ENCODE assay signal across 1 cellular context in the genomic region with DNA sequence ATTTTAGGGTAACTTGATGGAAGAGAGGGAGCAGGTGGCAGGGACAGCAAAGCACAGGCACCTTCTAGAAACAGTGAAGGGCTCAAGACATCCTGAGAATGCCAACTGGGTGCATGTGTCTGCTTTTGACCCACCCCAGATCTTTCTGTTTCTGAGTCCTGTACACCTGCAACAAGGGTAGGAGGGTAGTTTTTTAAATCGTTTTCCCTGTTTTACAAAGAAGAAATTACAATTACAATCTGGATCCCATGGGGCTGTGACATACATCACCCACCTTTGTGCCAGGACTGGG.
TF ChIP-seq lines count a peak whose summit lies in the region.

No MANE protein-coding gene starts in this region.

TF ChIP-seq in HepG2, 621 proteins besides CTCF, POLR2A, EP300 and RAD21 (continued from another document):
- TF ChIP-seq, protein P1, sequence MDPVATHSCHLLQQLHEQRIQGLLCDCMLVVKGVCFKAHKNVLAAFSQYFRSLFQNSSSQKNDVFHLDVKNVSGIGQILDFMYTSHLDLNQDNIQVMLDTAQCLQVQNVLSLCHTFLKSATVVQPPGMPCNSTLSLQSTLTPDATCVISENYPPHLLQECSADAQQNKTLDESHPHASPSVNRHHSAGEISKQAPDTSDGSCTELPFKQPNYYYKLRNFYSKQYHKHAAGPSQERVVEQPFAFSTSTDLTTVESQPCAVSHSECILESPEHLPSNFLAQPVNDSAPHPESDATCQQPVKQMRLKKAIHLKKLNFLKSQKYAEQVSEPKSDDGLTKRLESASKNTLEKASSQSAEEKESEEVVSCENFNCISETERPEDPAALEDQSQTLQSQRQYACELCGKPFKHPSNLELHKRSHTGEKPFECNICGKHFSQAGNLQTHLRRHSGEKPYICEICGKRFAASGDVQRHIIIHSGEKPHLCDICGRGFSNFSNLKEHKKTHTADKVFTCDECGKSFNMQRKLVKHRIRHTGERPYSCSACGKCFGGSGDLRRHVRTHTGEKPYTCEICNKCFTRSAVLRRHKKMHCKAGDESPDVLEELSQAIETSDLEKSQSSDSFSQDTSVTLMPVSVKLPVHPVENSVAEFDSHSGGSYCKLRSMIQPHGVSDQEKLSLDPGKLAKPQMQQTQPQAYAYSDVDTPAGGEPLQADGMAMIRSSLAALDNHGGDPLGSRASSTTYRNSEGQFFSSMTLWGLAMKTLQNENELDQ (CRISPR knock-in tag; IDR thresholded peaks at IDR 0.05; ENCODE audit: borderline replicate concordance): no peak
TF ChIP-seq in HepG2: peak in this region for 2.
